Comparison of ENCODE assay signal across 10 cellular contexts in genomic region chr7:14740606-14741005, GRCh38.
"Had no signal": no experiment of that assay in that cellular context is flagged by ENCODE, and none has a peak within 500 bp of the region (broad histone marks: within the 10 kb centered on the region; RNA-seq: fewer than 3 reads in every experiment).

No MANE protein-coding gene starts in this region.

- DNase-seq: H9, HCEC 1CT, HFFc6, KBM-7 had no signal

- H3K27ac ChIP-seq: HL-60, KMS-11 had no signal

- FAIRE-seq: H1, H54, HTR-8/SVneo had no signal

- H3K4me3 ChIP-seq: GM23338 had no signal
